10 cellular contexts compared by ENCODE assay signal in the genomic region with DNA sequence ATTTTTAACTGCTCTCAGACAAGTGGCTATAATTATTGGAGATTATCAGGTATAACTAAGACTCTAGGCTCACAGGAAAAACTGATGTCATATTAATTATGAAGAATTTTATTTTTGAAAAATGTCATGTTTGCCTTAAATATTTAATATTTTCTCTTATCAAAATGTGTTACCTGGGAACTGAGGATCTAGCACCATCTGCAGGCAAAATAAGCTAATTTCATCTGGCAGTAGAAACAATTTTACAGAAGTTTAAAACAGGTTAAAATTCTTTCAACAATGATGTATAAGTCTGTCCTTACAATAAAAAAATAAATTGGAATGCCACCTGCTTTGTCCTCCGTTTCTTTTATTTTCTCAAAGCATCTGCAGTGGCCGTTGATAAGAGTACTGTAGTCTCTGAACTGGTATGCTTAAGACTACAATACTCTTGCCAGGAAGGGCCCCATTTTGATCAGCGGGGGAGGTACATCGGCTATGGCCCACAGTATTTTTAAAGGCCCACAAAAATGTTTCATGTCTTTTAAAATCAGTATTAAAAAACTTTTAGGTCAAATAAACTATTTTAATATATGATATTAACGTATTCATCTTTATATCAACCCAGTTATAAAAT.
DNase-seq lines count a peak whose midpoint lies in the region; ATAC-seq, FAIRE-seq and TF ChIP-seq lines count a peak whose summit lies in the region.
"Had no signal": no experiment of that assay in that cellular context is flagged by ENCODE, and none has a peak within 500 bp of the region (broad histone marks: within the 10 kb centered on the region; RNA-seq: fewer than 3 reads in every experiment).

No MANE protein-coding gene starts in this region.

- H3K27me3 ChIP-seq in DOHH2 (ENCODE audit: control insufficient read depth, low read length) (peaks cover 5% of the 10 kb centered on the region), astrocyte (ENCODE audit: insufficient read depth, low read length) (no peaks in the 10 kb centered on the region)

- H3K79me2 ChIP-seq in DOHH2 (ENCODE audit: control insufficient read depth, low read length) (no peaks in the 10 kb centered on the region), astrocyte (ENCODE audit: insufficient read depth, low read length) (no peaks in the 10 kb centered on the region)

- H3K36me3 ChIP-seq in DOHH2 (ENCODE audit: control insufficient read depth, low read length) (no peaks in the 10 kb centered on the region), astrocyte (ENCODE audit: insufficient read depth, low read length) (no peaks in the 10 kb centered on the region)

- TF ChIP-seq CTCF in DOHH2 (IDR thresholded peaks at IDR 0.05; ENCODE audit: low read depth, low read length, poor library complexity, severe bottlenecking) (peak; percentile 70), astrocyte (IDR thresholded peaks at IDR 0.05; ENCODE audit: insufficient read depth, low read depth, low read length) (peak; percentile 67)

- H3K27ac Mint-ChIP-seq in astrocyte (ENCODE audit: unreplicated experiment) = peak overlapping the region; percentile 15
- H3K27ac Mint-ChIP-seq: naive thymus-derived CD8-positive, alpha-beta T cell; T-cell had no signal

- DNase-seq in HS-5 (ENCODE audit: low read depth) = peak; percentile 34
- peak; percentile 6 for DNase-seq in astrocyte (ENCODE audit: low read depth)
- peak; percentile 11 for DNase-seq in left kidney (ENCODE audit: low read depth, low spot score)
- DNase-seq in NCI-H1092 (lab: John Stamatoyannopoulos, UW) = no peak
- no peak for DNase-seq in GM19240 (ENCODE audit: insufficient read length, low spot score)

- no peaks in the 10 kb centered on the region for H3K9me3 Mint-ChIP-seq in astrocyte (ENCODE audit: unreplicated experiment)
- H3K9me3 Mint-ChIP-seq: naive thymus-derived CD8-positive, alpha-beta T cell; T-cell had no signal

- H3F3A ChIP-seq in DOHH2 (ENCODE audit: control insufficient read depth, insufficient read depth) = no peaks in the 10 kb centered on the region

- H2AFZ ChIP-seq in astrocyte (ENCODE audit: low read depth, low read length) = no peak overlapping the region

- H3K9ac ChIP-seq in astrocyte (ENCODE audit: low read length) = no peak overlapping the region

- no peak for FAIRE-seq in astrocyte (lab: Jason Lieb, UNC)

- H3K27ac ChIP-seq in DOHH2 (ENCODE audit: low read depth, low read length) = no peak overlapping the region
- H3K27ac ChIP-seq in astrocyte (ENCODE audit: low read depth, low read length) = no peak overlapping the region

- no peak overlapping the region for H3K4me3 Mint-ChIP-seq in astrocyte (ENCODE audit: unreplicated experiment)
- H3K4me3 Mint-ChIP-seq: naive thymus-derived CD8-positive, alpha-beta T cell; T-cell had no signal

- H3K27me3 Mint-ChIP-seq in astrocyte (ENCODE audit: low read depth, unreplicated experiment) = no peaks in the 10 kb centered on the region
- H3K27me3 Mint-ChIP-seq: naive thymus-derived CD8-positive, alpha-beta T cell had no signal

- H3K4me2 ChIP-seq in DOHH2 (ENCODE audit: low read length) (no peak overlapping the region), astrocyte (ENCODE audit: low read length) (no peak overlapping the region)

- H3K4me1 ChIP-seq in DOHH2 (ENCODE audit: control insufficient read depth, low read length) = no peaks in the 10 kb centered on the region
- H3K4me1 ChIP-seq in astrocyte (ENCODE audit: insufficient read depth, low read length) = no peaks in the 10 kb centered on the region

- no peak overlapping the region for H3K4me3 ChIP-seq in DOHH2 (ENCODE audit: low read length)
- H3K4me3 ChIP-seq in astrocyte (ENCODE audit: insufficient read depth, low read depth, low read length) = no peak overlapping the region

- H4K20me1 ChIP-seq in DOHH2 (ENCODE audit: control insufficient read depth, insufficient read depth, low read depth, low read length) (no peaks in the 10 kb centered on the region), astrocyte (ENCODE audit: insufficient read depth, low read length) (no peaks in the 10 kb centered on the region)

- ATAC-seq in HG03095 (IDR thresholded peaks at IDR 0.05; ENCODE audit: unreplicated experiment) (no peak), HG02678 (IDR thresholded peaks at IDR 0.05; ENCODE audit: unreplicated experiment) (no peak)
- ATAC-seq: naive thymus-derived CD8-positive, alpha-beta T cell; T-cell had no signal

- H3K9me3 ChIP-seq in DOHH2 (ENCODE audit: control insufficient read depth, insufficient read depth, low read length) = no peaks in the 10 kb centered on the region
- H3K9me3 ChIP-seq in astrocyte (ENCODE audit: insufficient read depth, low read depth, low read length) = no peaks in the 10 kb centered on the region

- H3K4me1 Mint-ChIP-seq in astrocyte (ENCODE audit: low read depth, unreplicated experiment) = peaks cover 12% of the 10 kb centered on the region

- H3K36me3 Mint-ChIP-seq in astrocyte (ENCODE audit: low read depth, unreplicated experiment) = no peaks in the 10 kb centered on the region
- H3K36me3 Mint-ChIP-seq: naive thymus-derived CD8-positive, alpha-beta T cell; T-cell had no signal

- no peaks in the 10 kb centered on the region for H3K9me2 ChIP-seq in DOHH2 (replicated peaks; ENCODE audit: control insufficient read depth, low read length)

Comparison
In these comparisons a context has a peak if more than half of its experiments do, and no peak if none do; other contexts are left out.
1. DNase-seq: peak in HS-5 (single experiment), astrocyte (single experiment) and left kidney (single experiment); none in NCI-H1092 (single experiment) and GM19240 (single experiment).